14 cellular contexts compared by ENCODE assay signal in genomic region chr19:34766386-34766785, GRCh38.
"Had no signal": no experiment of that assay in that cellular context is flagged by ENCODE, and none has a peak within 500 bp of the region (broad histone marks: within the 10 kb centered on the region; RNA-seq: fewer than 3 reads in every experiment).

No MANE protein-coding gene starts in this region.

- DNase-seq: effector memory CD4-positive, alpha-beta T cell; esophagus squamous epithelium; immature natural killer cell; kidney; left colon; mammary epithelial cell; mucosa of descending colon; naive thymus-derived CD8-positive, alpha-beta T cell; ovary; small intestine; stimulated activated CD4-positive, alpha-beta T cell treated with anti-CD3 and anti-CD28 coated beads, Interleukin-12 subunit alpha, Interleukin-12 subunit beta, amount 100 ng/mL, for 4 hours; stimulated activated naive CD4-positive, alpha-beta T cell treated with Interleukin-2 at 50 U/mL for 16 hours had no signal

- H3K36me3 ChIP-seq: ovary had no signal

- H3K4me3 ChIP-seq: esophagus squamous epithelium, mucosa of descending colon, ovary, right atrium auricular region had no signal

- H3K27me3 ChIP-seq: esophagus squamous epithelium, ovary, right atrium auricular region had no signal

- ATAC-seq: left colon; mucosa of descending colon; naive thymus-derived CD8-positive, alpha-beta T cell had no signal

- H3K27ac Mint-ChIP-seq: immature natural killer cell; naive thymus-derived CD8-positive, alpha-beta T cell; type B pancreatic cell had no signal

- H3K27ac ChIP-seq: esophagus squamous epithelium, ovary, right atrium auricular region had no signal

- H3K4me3 Mint-ChIP-seq: immature natural killer cell; naive thymus-derived CD8-positive, alpha-beta T cell; type B pancreatic cell had no signal

- H3K27me3 Mint-ChIP-seq: naive thymus-derived CD8-positive, alpha-beta T cell; type B pancreatic cell had no signal
